ENCODE assay signal across 24 cellular contexts in genomic region chr6:102582569-102582968, GRCh38.
"Had no signal": no experiment of that assay in that cellular context is flagged by ENCODE, and none has a peak within 500 bp of the region (broad histone marks: within the 10 kb centered on the region; RNA-seq: fewer than 3 reads in every experiment).

No MANE protein-coding gene starts in this region.

- H3K36me3 ChIP-seq: colonic mucosa, esophagus muscularis mucosa, gastroesophageal sphincter, heart left ventricle, prostate gland, right atrium auricular region, tibial artery had no signal

- H3K27me3 ChIP-seq: colonic mucosa, esophagus muscularis mucosa, foreskin keratinocyte, gastroesophageal sphincter, heart left ventricle, right atrium auricular region, testis, tibial artery had no signal

- DNase-seq: colonic mucosa; dermis blood vessel endothelial cell; effector memory CD4-positive, alpha-beta T cell; foreskin keratinocyte; hippocampal formation; kidney glomerular epithelial cell; left colon; left ventricle myocardium superior; naive B cell; stimulated activated CD4-positive, alpha-beta T cell treated with anti-CD3 and anti-CD28 coated beads, Interleukin-2, amount 100 ng/mL, for 24 hours; stimulated activated CD4-positive, alpha-beta T cell treated with anti-CD3 and anti-CD28 coated beads, Interleukin-4, amount 100 ng/mL, for 24 hours; stimulated activated naive CD8-positive, alpha-beta T cell treated with anti-CD3 and anti-CD28 coated beads, Interleukin-15, Interleukin-2, amounts not matched to agents 100 U/mL and 50 U/mL, for 24 hours; substantia nigra; testis had no signal

- H3K27ac ChIP-seq: colonic mucosa, esophagus muscularis mucosa, foreskin keratinocyte, gastroesophageal sphincter, heart left ventricle, prostate gland, right atrium auricular region, testis, tibial artery had no signal

- H3K4me1 ChIP-seq: colonic mucosa, esophagus muscularis mucosa, foreskin keratinocyte, gastroesophageal sphincter, heart left ventricle, prostate gland, right atrium auricular region, testis, tibial artery had no signal

- H3K4me2 ChIP-seq: smooth muscle cell had no signal

- ATAC-seq: foreskin keratinocyte; gastroesophageal sphincter; heart left ventricle; left colon; left ventricle myocardium superior; mucosa of descending colon; natural killer cell treated with Interleukin-12 subunit alpha and Interleukin-12 subunit beta and Interleukin-15 and Interleukin-18, amount 100 ng/mL, for 72 hours; stimulated activated naive CD8-positive, alpha-beta T cell treated with anti-CD3 and anti-CD28 coated beads, Interleukin-15, Interleukin-2, amounts not matched to agents 100 U/mL and 50 U/mL, for 24 hours had no signal

- H3K9me3 ChIP-seq: colonic mucosa, gastroesophageal sphincter, prostate gland, right atrium auricular region, testis, tibial artery had no signal

- H3K4me3 ChIP-seq: colonic mucosa, esophagus muscularis mucosa, gastroesophageal sphincter, heart left ventricle, lung, mucosa of descending colon, prostate gland, right atrium auricular region, smooth muscle cell, testis, tibial artery had no signal
